In genomic region chr15:32718082-32718821, GRCh38 we compare ENCODE assay signal across 9 cellular contexts. TPM values are rescaled to one million over a fixed set of nuclear protein-coding genes. Genes with fewer than 3 reads are reported as not detected.
A peak's percentile ranks its signal among the peaks of the same experiment; 100 is the strongest.
DNase-seq lines count a peak whose midpoint lies in the region; ATAC-seq, FAIRE-seq and TF ChIP-seq lines count a peak whose summit lies in the region.
"Had no signal": no experiment of that assay in that cellular context is flagged by ENCODE, and none has a peak within 500 bp of the region (broad histone marks: within the 10 kb centered on the region; RNA-seq: fewer than 3 reads in every experiment).

No MANE protein-coding gene starts in this region.

- CTCF ChIA-PET in CD8-positive, alpha-beta memory T cell (lab: Charles Lee): no interaction called here

- no peaks in the 10 kb centered on the region for H3K36me3 Mint-ChIP-seq in CD8-positive, alpha-beta memory T cell

- POLR2A ChIA-PET in CD8-positive, alpha-beta memory T cell (lab: Charles Lee): no interaction called here

- H3F3A ChIP-seq in GM23248 (ENCODE audit: insufficient read depth): peaks cover 74% of the 10 kb centered on the region

- peaks cover 35 to 61% of the 10 kb centered on the region in 2 donors for H3K27me3 Mint-ChIP-seq in CD8-positive, alpha-beta memory T cell

- peak overlapping the region; percentile 96 for H3K9ac ChIP-seq in GM23248

- peaks cover 23% of the 10 kb centered on the region; the same call in 1 of the 2 replicates for H3K36me3 ChIP-seq in GM23248 (ENCODE audit: low read depth)
- H3K36me3 ChIP-seq in small intestine (ENCODE audit: control insufficient read depth in 2 of 2, insufficient read depth in 2 of 2, low read length in 2 of 2): no peaks in the 10 kb centered on the region
- no peaks in the 10 kb centered on the region for H3K36me3 ChIP-seq in CD8-positive, alpha-beta memory T cell (ENCODE audit: insufficient read depth, low read length)

- H3K4me2 ChIP-seq in GM23248 (ENCODE audit: unreplicated experiment): peak overlapping the region; percentile 90

- no peak for FAIRE-seq in small intestine (lab: Jason Lieb, UNC)

- no peak overlapping the region for H3K4me3 Mint-ChIP-seq in CD8-positive, alpha-beta memory T cell

- in situ Hi-C loops in GM23248 (cut with MboI): loop anchor here (5.0 kb wide), 1 partner anchor 46 kb away; no protein-coding TSS in a partner anchor

- H3K9me3 ChIP-seq in GM23248 (ENCODE audit: low read depth) (no peaks in the 10 kb centered on the region), small intestine (ENCODE audit: control insufficient read depth, low read depth) (no peaks in the 10 kb centered on the region)
- H3K9me3 ChIP-seq in CD8-positive, alpha-beta memory T cell (ENCODE audit: low read length): no peaks in the 10 kb centered on the region

- no peak for ATAC-seq in HG03025 (IDR thresholded peaks at IDR 0.05; ENCODE audit: low FRiP score, unreplicated experiment)
- ATAC-seq: Right ventricle myocardium inferior had no signal

- H3K4me1 ChIP-seq in GM23248 (ENCODE audit: insufficient read depth): peaks cover 37% of the 10 kb centered on the region
- peaks cover 0 to 3% of the 10 kb centered on the region in 2 donors for H3K4me1 ChIP-seq in small intestine (ENCODE audit: control insufficient read depth in 2 of 2, insufficient read depth in 1 of 2, low read depth in 1 of 2, low read length in 1 of 2)
- H3K4me1 ChIP-seq in CD8-positive, alpha-beta memory T cell (ENCODE audit: insufficient read depth, low read length): no peaks in the 10 kb centered on the region

- peak overlapping the region; percentile 84 for H3K27ac ChIP-seq in GM23248
- H3K27ac ChIP-seq in small intestine (ENCODE audit: low read depth in 1 of 2, low read length in 1 of 2): peak overlapping the region in 1 of 2 donors; percentile 54
- no peak overlapping the region for H3K27ac ChIP-seq in CD8-positive, alpha-beta memory T cell (ENCODE audit: low read depth, low read length)

- peaks cover 54% of the 10 kb centered on the region for H3K79me2 ChIP-seq in GM23248 (ENCODE audit: insufficient read depth)

- WGBS in GM23248 (ENCODE audit: low coverage in 1 of 2, low lambda C conversion rate in 2 of 2, missing lambda C conversion rate in 2 of 2), 2 experiments: 1% methylated on average over 73 to 74 of the region's 79 CpGs
- 1 to 3% (median 2%) methylated on average over 47 to 79 of the region's 79 CpGs for WGBS in small intestine, 3 donors

- H3K4me3 ChIP-seq in GM23248: peak overlapping the region; percentile 93
- H3K4me3 ChIP-seq in WI38 (ENCODE audit: low read depth, low read length): peak overlapping the region; percentile 86
- peak overlapping the region; percentile 44 for H3K4me3 ChIP-seq in iPS-11a (ENCODE audit: low read depth, low read length)
- peak overlapping the region; percentile 13 to 36 for H3K4me3 ChIP-seq in small intestine (ENCODE audit: low read depth in 1 of 2, low read length in 2 of 2)
- no peak overlapping the region for H3K4me3 ChIP-seq in CD8-positive, alpha-beta memory T cell (ENCODE audit: low read length)

- H3K9me3 Mint-ChIP-seq in CD8-positive, alpha-beta memory T cell: no peaks in the 10 kb centered on the region

- no peaks in the 10 kb centered on the region for H3K9me2 ChIP-seq in GM23248 (ENCODE audit: insufficient read depth)

- no peak overlapping the region for H2AFZ ChIP-seq in GM23248

- no peaks in the 10 kb centered on the region for H4K20me1 ChIP-seq in GM23248 (ENCODE audit: insufficient read depth)

- DNase-seq in GM23248 (peak; percentile 74), small intestine (no peak), LoVo (ENCODE audit: low spot score) (no peak), NCI-H146 (lab: John Stamatoyannopoulos, UW) (no peak)
- DNase-seq in CD8-positive, alpha-beta memory T cell: no peak

- peaks cover 15 to 25% (median 20%) of the 10 kb centered on the region in 3 donors for H3K4me1 Mint-ChIP-seq in CD8-positive, alpha-beta memory T cell

- H3K27me3 ChIP-seq in GM23248 (replicated peaks; ENCODE audit: insufficient read depth): no peaks in the 10 kb centered on the region
- peaks cover 14 to 33% of the 10 kb centered on the region in 2 donors for H3K27me3 ChIP-seq in small intestine (ENCODE audit: control insufficient read depth in 2 of 2, insufficient read depth in 2 of 2, low read length in 2 of 2)
- H3K27me3 ChIP-seq in CD8-positive, alpha-beta memory T cell (ENCODE audit: insufficient read depth, low read length, poor library complexity, severe bottlenecking): peaks cover 18% of the 10 kb centered on the region

- no peak overlapping the region for H3K27ac Mint-ChIP-seq in CD8-positive, alpha-beta memory T cell

- no peak for TF ChIP-seq CTCF in WI38 (IDR thresholded peaks at IDR 0.05; ENCODE audit: low read depth, low read length)

RNA-seq across cellular contexts. Expression of gene GREM1, which starts 0.4 kb away (rescaled TPM):
- total RNA-seq in GM23248 (2014; rRNA removed; shearing (Covaris generic)): 935 and 1,005 TPM in 2 replicates
- polyA plus RNA-seq in GM23248 (2016; fragmentation: Nextera tagmentation; extraction: Ambion mirVana) (575 and 584 TPM in 2 replicates), small intestine (10 to 100 TPM in 1 of 3 donors, under 1 TPM in 2; 0.22 to 39.6 (median 0.54) TPM)
- not detected for total RNA-seq in CD8-positive, alpha-beta memory T cell
- polyA plus RNA-seq in CD8-positive, alpha-beta memory T cell: not detected
- total RNA-seq: Right ventricle myocardium inferior had no signal

Comparison
In these comparisons a context has a peak if more than half of its experiments do, and no peak if none do; other contexts are left out.
1. RNA of gene GREM1, which starts 0.4 kb away (polyA plus RNA-seq): 575 to 584 TPM in GM23248; 0.22 to 39.6 TPM in small intestine and not detected in CD8-positive, alpha-beta memory T cell (single experiment); every median in the first group is over 10 times any median in the second.